In genomic region chr2:110104025-110104771, GRCh38 we compare ENCODE assay signal across 15 cellular contexts. TPM values are rescaled to one million over a fixed set of nuclear protein-coding genes. Genes with fewer than 3 reads are reported as not detected.
DNase-seq lines count a peak whose midpoint lies in the region; ATAC-seq, FAIRE-seq and TF ChIP-seq lines count a peak whose summit lies in the region.
"Had no signal": no experiment of that assay in that cellular context is flagged by ENCODE, and none has a peak within 500 bp of the region (broad histone marks: within the 10 kb centered on the region; RNA-seq: fewer than 3 reads in every experiment).

No MANE protein-coding gene starts in this region.

- H3K9me3 ChIP-seq in MG63 (no peaks in the 10 kb centered on the region), RWPE2 (ENCODE audit: severe bottlenecking) (no peaks in the 10 kb centered on the region), keratinocyte (ENCODE audit: control insufficient read depth, low read depth, low read length) (no peaks in the 10 kb centered on the region)
- H3K9me3 ChIP-seq: suprapubic skin had no signal

- H3K27me3 ChIP-seq in ACC112 (ENCODE audit: insufficient read depth, low read length), result no peaks in the 10 kb centered on the region
- no peaks in the 10 kb centered on the region for H3K27me3 ChIP-seq in MG63
- no peaks in the 10 kb centered on the region for H3K27me3 ChIP-seq in RWPE2 (ENCODE audit: insufficient read depth, poor library complexity, severe bottlenecking)
- H3K27me3 ChIP-seq in keratinocyte (ENCODE audit: control insufficient read depth, extremely low read depth, insufficient read depth, low read length), result no peaks in the 10 kb centered on the region
- H3K27me3 ChIP-seq: suprapubic skin had no signal

- no peaks in the 10 kb centered on the region for H3K36me3 ChIP-seq in ACC112 (ENCODE audit: insufficient read depth, low read length)
- no peaks in the 10 kb centered on the region for H3K36me3 ChIP-seq in MG63
- H3K36me3 ChIP-seq in RWPE2 (ENCODE audit: low read depth), result peaks cover 13% of the 10 kb centered on the region
- peaks cover 0 to 15% of the 10 kb centered on the region in 2 experiments for H3K36me3 ChIP-seq in keratinocyte (ENCODE audit: control insufficient read depth in 2 of 2, extremely low read depth in 1 of 2, insufficient read depth in 2 of 2, low read length in 2 of 2)
- H3K36me3 ChIP-seq: suprapubic skin had no signal

- H3K4me2 ChIP-seq in keratinocyte (ENCODE audit: control insufficient read depth, extremely low read depth, insufficient read depth, low read depth, low read length), result no peak overlapping the region

- FAIRE-seq in keratinocyte (lab: Jason Lieb, UNC), result no peak
- FAIRE-seq: islet of Langerhans had no signal

- TF ChIP-seq CTCF in RWPE2 (IDR thresholded peaks at IDR 0.05; ENCODE audit: poor library complexity, severe bottlenecking), result no peak
- TF ChIP-seq CTCF in keratinocyte (optimal IDR thresholded peaks at IDR 0.05 in 1 of 3, IDR thresholded peaks at IDR 0.05 in 1 of 3, conservative IDR thresholded peaks at IDR 0.05 in 1 of 3; ENCODE audit: extremely low read depth in 1 of 3, insufficient read depth in 2 of 3, low read length in 3 of 3), result no peak

- DNase-seq in MG63, result peak; percentile 33
- no peak for DNase-seq in RWPE2 (ENCODE audit: low spot score)
- no peak for DNase-seq in keratinocyte (ENCODE audit: low read depth, low spot score)
- DNase-seq in Kasumi-1 (lab: John Stamatoyannopoulos, UW), result no peak
- no peak for DNase-seq in activated T-cell treated with anti-CD3 and anti-CD28 coated beads, Interleukin-2, amount 50 U/mL, for 1 hour
- DNase-seq: activated CD8-positive, alpha-beta T cell treated with anti-CD3 and anti-CD28 coated beads for 36 hours; activated naive CD8-positive, alpha-beta T cell treated with anti-CD3 and anti-CD28 coated beads, Interleukin-2, amount 50 U/mL, for 24 hours; NCI-H524 treated with DMSO at 0.1 percent for 48 hours had no signal

- no peaks in the 10 kb centered on the region for H4K20me1 ChIP-seq in keratinocyte (ENCODE audit: control insufficient read depth, extremely low read depth, insufficient read depth, low read length)

- H3K9me1 ChIP-seq in keratinocyte (ENCODE audit: control insufficient read depth, extremely low read depth, insufficient read depth, low read length), result peaks cover 2% of the 10 kb centered on the region

- H3K4me1 ChIP-seq in ACC112 (ENCODE audit: control insufficient read depth, insufficient read depth, low read length, unreplicated experiment) (peaks cover 48% of the 10 kb centered on the region), RWPE2 (ENCODE audit: insufficient read depth, poor library complexity, severe bottlenecking) (peaks cover 75% of the 10 kb centered on the region), keratinocyte (ENCODE audit: control insufficient read depth, extremely low read depth, insufficient read depth, low read length) (peaks cover 88% of the 10 kb centered on the region)

- dilution Hi-C loops in keratinocyte (cut with MboI; ENCODE audit: extremely low pct_ligation_motif_present, low sequenced_read_pairs), result no loop called here

- H3K9ac ChIP-seq in keratinocyte (ENCODE audit: control insufficient read depth, extremely low read depth, insufficient read depth, low read length), result no peak overlapping the region
- H3K9ac ChIP-seq: parathyroid adenoma had no signal

- no peak overlapping the region for H2AFZ ChIP-seq in ACC112 (ENCODE audit: low read length, unreplicated experiment)
- no peak overlapping the region for H2AFZ ChIP-seq in keratinocyte (ENCODE audit: control insufficient read depth, low read length)
- H2AFZ ChIP-seq: parathyroid adenoma had no signal

- H3K79me2 ChIP-seq in ACC112 (ENCODE audit: control insufficient read depth, insufficient read depth, low read length, unreplicated experiment), result no peaks in the 10 kb centered on the region
- H3K79me2 ChIP-seq in keratinocyte (ENCODE audit: control insufficient read depth, insufficient read depth, low read length), result peaks cover 53% of the 10 kb centered on the region
- H3K79me2 ChIP-seq: parathyroid adenoma had no signal

- H3K4me3 ChIP-seq in ACC112 (ENCODE audit: low read depth, low read length), result no peak overlapping the region
- no peak overlapping the region for H3K4me3 ChIP-seq in MG63
- no peak overlapping the region for H3K4me3 ChIP-seq in RWPE2 (ENCODE audit: severe bottlenecking)
- H3K4me3 ChIP-seq in keratinocyte (ENCODE audit: control insufficient read depth in 2 of 3, extremely low read depth in 1 of 3, insufficient read depth in 2 of 3, low read depth in 1 of 3, low read length in 3 of 3), result no peak overlapping the region
- H3K4me3 ChIP-seq: suprapubic skin had no signal

- ATAC-seq in RWPE2 (ENCODE audit: low read depth) (no peak), HG02973 (IDR thresholded peaks at IDR 0.05; ENCODE audit: unreplicated experiment) (no peak), GM19328 (IDR thresholded peaks at IDR 0.05; ENCODE audit: unreplicated experiment) (no peak)
- ATAC-seq: activated CD8-positive, alpha-beta T cell treated with anti-CD3 and anti-CD28 coated beads for 36 hours; activated naive CD8-positive, alpha-beta T cell treated with anti-CD3 and anti-CD28 coated beads, Interleukin-2, amount 50 U/mL, for 24 hours had no signal

- H3K27ac ChIP-seq in ACC112 (ENCODE audit: low read depth, low read length), result peak overlapping the region; percentile 65; the same call in 1 of the 2 replicates
- peak overlapping the region; percentile 100 for H3K27ac ChIP-seq in RWPE2 (ENCODE audit: poor library complexity, severe bottlenecking)
- H3K27ac ChIP-seq in keratinocyte (ENCODE audit: control insufficient read depth, insufficient read depth, low read length), result peak overlapping the region; percentile 81
- H3K27ac ChIP-seq: parathyroid adenoma, suprapubic skin had no signal

RNA-seq across cellular contexts. Expression of gene MALL, which starts 11.4 kb away (rescaled TPM):
- total RNA-seq in MG63 (2014; rRNA removed; shearing (Covaris generic); ENCODE audit: low replicate concordance), result not detected in 2 replicates
- 11.1 to 80.8 TPM (median 29.0 TPM) in 3 replicates for polyA plus RNA-seq in keratinocyte
- polyA plus RNA-seq in keratinocyte (2011; ENCODE audit: low read depth), result 7.6 TPM
- 37.5 and 48.1 TPM in 2 replicates for polyA plus RNA-seq in keratinocyte (2011; cell fraction: cytosol; rRNA removed)
- polyA plus RNA-seq in keratinocyte (2011; cell fraction: nucleus; rRNA removed), result 22.1 and 22.4 TPM in 2 replicates
- 66.5 and 66.8 TPM in 2 replicates for polyA plus RNA-seq in keratinocyte (2012; ENCODE audit: low replicate concordance)
- 12.4 to 62.5 TPM (median 24.6 TPM) in 3 replicates for polyA minus RNA-seq in keratinocyte
- polyA minus RNA-seq in keratinocyte (2011; cell fraction: cytosol; rRNA and poly(A)+ RNA removed), result 25.9 TPM
- polyA minus RNA-seq in keratinocyte (2011; cell fraction: nucleus; rRNA and poly(A)+ RNA removed), result 7.0 and 8.2 TPM in 2 replicates
- total RNA-seq: activated CD8-positive, alpha-beta T cell treated with anti-CD3 and anti-CD28 coated beads for 36 hours; T-helper 1 cell treated with Interleukin-12 subunit alpha and Interleukin-12 subunit beta and Interleukin-4 antibody, amounts not matched to agents 30 ng/mL and 1 ng/mL, for 36 hours had no signal
